Comparison of ENCODE assay signal across 1 cellular context in the genomic region with DNA sequence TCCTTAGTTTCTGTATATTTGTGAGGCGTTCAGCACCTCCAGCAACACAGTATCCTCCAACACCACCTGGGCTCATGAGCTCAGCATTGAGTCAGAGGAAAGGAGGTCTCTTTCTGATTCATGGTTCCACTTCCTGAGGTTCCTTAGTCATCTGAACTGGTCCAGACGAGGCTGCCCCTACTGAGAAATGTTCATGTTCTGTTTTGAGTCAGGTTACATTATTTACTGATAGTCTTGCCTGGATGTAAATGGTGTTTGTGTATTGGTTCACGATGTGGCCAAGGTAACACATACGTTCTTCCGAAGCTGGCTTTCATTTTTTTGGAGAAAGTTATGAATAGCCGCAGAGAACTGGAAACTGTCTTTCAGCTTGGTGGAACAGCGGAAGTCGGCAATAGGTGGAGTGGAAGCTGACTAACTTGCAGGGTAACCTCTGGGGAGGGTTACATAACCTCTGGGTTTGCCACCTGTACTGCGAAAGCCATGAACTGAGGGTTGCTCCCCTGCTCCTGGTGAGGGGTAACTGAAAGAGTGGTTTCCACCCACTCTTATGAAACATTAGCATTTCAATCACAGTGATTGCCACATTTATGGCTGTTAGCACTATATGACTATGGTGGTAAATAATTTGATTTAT.
TF ChIP-seq lines count a peak whose summit lies in the region.

No MANE protein-coding gene starts in this region.

TF ChIP-seq in GM12878, 131 proteins besides CTCF, POLR2A, EP300 and RAD21 (continued from another document and continues in another):
- TF ChIP-seq SUPT20H (IDR thresholded peaks at IDR 0.05; ENCODE audit: borderline replicate concordance, control insufficient read depth, low read depth, low read length) (no peak), HDAC6 (IDR thresholded peaks at IDR 0.05; ENCODE audit: unreplicated experiment) (no peak), RELA (IDR thresholded peaks at IDR 0.05; ENCODE audit: borderline replicate concordance, partially characterized antibody) (no peak), IKZF1 (conservative IDR thresholded peaks at IDR 0.05) (peak; percentile 75), TCF7 (IDR thresholded peaks at IDR 0.05; ENCODE audit: borderline replicate concordance) (peak; percentile 25; the same call in 1 of the 2 replicates), HDAC2 (IDR thresholded peaks at IDR 0.05) (no peak), ETV6 (conservative IDR thresholded peaks at IDR 0.05 in 1 of 2, IDR thresholded peaks at IDR 0.05 in 1 of 2; ENCODE audit: borderline replicate concordance in 1 of 2, low read depth in 1 of 2) (peak in 1 of 2 experiments; percentile 92; a peak in 1 of 4 replicates), MYC (IDR thresholded peaks at IDR 0.05; ENCODE audit: insufficient read depth, insufficient read length, insufficient replicate concordance, low read length, severe bottlenecking) (no peak), ESRRA (IDR thresholded peaks at IDR 0.05; ENCODE audit: low read length) (no peak), SRF (IDR thresholded peaks at IDR 0.05; ENCODE audit: low read depth in 2 of 2, low read length in 2 of 2) (no peak), MEF2B (IDR thresholded peaks at IDR 0.05; ENCODE audit: partially characterized antibody, poor library complexity, severe bottlenecking) (peak; percentile 76), NFYA (IDR thresholded peaks at IDR 0.05; ENCODE audit: borderline replicate concordance, low read depth, low read length) (no peak), CBFB (IDR thresholded peaks at IDR 0.05; ENCODE audit: low read depth) (no peak), ZNF274 (IDR thresholded peaks at IDR 0.05; ENCODE audit: insufficient read depth, insufficient read length) (no peak), RELB (IDR thresholded peaks at IDR 0.05; ENCODE audit: low read depth) (no peak), SPI1 (IDR thresholded peaks at IDR 0.05; ENCODE audit: borderline replicate concordance, insufficient read depth, low read depth, low read length) (peak; percentile 42; the same call in 1 of the 2 replicates), NR2C2 (IDR thresholded peaks at IDR 0.05; ENCODE audit: borderline replicate concordance, control insufficient read depth, insufficient read length, low read depth) (no peak), PBX3 (IDR thresholded peaks at IDR 0.05; ENCODE audit: insufficient replicate concordance, low read depth, low read length) (no peak), DPF2 (IDR thresholded peaks at IDR 0.05) (peak; percentile 55; the same call in 1 of the 2 replicates), SMARCA5 (IDR thresholded peaks at IDR 0.05) (no peak), ZNF622 (IDR thresholded peaks at IDR 0.05) (no peak), SIN3A (IDR thresholded peaks at IDR 0.05; ENCODE audit: low read depth, low read length) (no peak), JUNB (IDR thresholded peaks at IDR 0.05) (peak; percentile 95), BHLHE40 (IDR thresholded peaks at IDR 0.05; ENCODE audit: borderline replicate concordance in 1 of 2, low read depth in 2 of 2, low read length in 1 of 2) (no peak), ZNF217 (IDR thresholded peaks at IDR 0.05) (no peak), EED (IDR thresholded peaks at IDR 0.05; ENCODE audit: low read depth) (peak; percentile 91), ZNF384 (IDR thresholded peaks at IDR 0.05; ENCODE audit: borderline replicate concordance, low read depth, low read length) (no peak), PAX8 (IDR thresholded peaks at IDR 0.05) (no peak), NKRF (conservative IDR thresholded peaks at IDR 0.05) (no peak), NRF1 (conservative IDR thresholded peaks at IDR 0.05; ENCODE audit: low read depth, low read length) (no peak), GABPA (IDR thresholded peaks at IDR 0.05; ENCODE audit: low read depth) (peak; percentile 71), EGR1 (IDR thresholded peaks at IDR 0.05; ENCODE audit: borderline replicate concordance in 1 of 2, low read depth in 2 of 2, low read length in 2 of 2) (peak in 1 of 2 experiments; percentile 64; a peak in 1 of 3 replicates), TBL1XR1 (IDR thresholded peaks at IDR 0.05; ENCODE audit: low read depth, low read length) (no peak; the same call in none of the 2 replicates), ATF3 (IDR thresholded peaks at IDR 0.05; ENCODE audit: borderline replicate concordance, extremely low read depth, low read depth, low read length) (no peak), BMI1 (IDR thresholded peaks at IDR 0.05; ENCODE audit: borderline replicate concordance) (no peak; the same call in 1 of the 2 replicates), REST (IDR thresholded peaks at IDR 0.05; ENCODE audit: low read depth, low read length) (no peak), FOXM1 (IDR thresholded peaks at IDR 0.05; ENCODE audit: low read depth, low read length) (peak; percentile 85), RBBP5 (conservative IDR thresholded peaks at IDR 0.05) (no peak)
- TF ChIP-seq, protein P1, sequence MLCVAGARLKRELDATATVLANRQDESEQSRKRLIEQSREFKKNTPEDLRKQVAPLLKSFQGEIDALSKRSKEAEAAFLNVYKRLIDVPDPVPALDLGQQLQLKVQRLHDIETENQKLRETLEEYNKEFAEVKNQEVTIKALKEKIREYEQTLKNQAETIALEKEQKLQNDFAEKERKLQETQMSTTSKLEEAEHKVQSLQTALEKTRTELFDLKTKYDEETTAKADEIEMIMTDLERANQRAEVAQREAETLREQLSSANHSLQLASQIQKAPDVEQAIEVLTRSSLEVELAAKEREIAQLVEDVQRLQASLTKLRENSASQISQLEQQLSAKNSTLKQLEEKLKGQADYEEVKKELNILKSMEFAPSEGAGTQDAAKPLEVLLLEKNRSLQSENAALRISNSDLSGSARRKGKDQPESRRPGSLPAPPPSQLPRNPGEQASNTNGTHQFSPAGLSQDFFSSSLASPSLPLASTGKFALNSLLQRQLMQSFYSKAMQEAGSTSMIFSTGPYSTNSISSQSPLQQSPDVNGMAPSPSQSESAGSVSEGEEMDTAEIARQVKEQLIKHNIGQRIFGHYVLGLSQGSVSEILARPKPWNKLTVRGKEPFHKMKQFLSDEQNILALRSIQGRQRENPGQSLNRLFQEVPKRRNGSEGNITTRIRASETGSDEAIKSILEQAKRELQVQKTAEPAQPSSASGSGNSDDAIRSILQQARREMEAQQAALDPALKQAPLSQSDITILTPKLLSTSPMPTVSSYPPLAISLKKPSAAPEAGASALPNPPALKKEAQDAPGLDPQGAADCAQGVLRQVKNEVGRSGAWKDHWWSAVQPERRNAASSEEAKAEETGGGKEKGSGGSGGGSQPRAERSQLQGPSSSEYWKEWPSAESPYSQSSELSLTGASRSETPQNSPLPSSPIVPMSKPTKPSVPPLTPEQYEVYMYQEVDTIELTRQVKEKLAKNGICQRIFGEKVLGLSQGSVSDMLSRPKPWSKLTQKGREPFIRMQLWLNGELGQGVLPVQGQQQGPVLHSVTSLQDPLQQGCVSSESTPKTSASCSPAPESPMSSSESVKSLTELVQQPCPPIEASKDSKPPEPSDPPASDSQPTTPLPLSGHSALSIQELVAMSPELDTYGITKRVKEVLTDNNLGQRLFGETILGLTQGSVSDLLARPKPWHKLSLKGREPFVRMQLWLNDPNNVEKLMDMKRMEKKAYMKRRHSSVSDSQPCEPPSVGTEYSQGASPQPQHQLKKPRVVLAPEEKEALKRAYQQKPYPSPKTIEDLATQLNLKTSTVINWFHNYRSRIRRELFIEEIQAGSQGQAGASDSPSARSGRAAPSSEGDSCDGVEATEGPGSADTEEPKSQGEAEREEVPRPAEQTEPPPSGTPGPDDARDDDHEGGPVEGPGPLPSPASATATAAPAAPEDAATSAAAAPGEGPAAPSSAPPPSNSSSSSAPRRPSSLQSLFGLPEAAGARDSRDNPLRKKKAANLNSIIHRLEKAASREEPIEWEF (IDR thresholded peaks at IDR 0.05; ENCODE audit: insufficient replicate concordance, low read depth, low read length), result no peak
- TF ChIP-seq, protein P2, sequence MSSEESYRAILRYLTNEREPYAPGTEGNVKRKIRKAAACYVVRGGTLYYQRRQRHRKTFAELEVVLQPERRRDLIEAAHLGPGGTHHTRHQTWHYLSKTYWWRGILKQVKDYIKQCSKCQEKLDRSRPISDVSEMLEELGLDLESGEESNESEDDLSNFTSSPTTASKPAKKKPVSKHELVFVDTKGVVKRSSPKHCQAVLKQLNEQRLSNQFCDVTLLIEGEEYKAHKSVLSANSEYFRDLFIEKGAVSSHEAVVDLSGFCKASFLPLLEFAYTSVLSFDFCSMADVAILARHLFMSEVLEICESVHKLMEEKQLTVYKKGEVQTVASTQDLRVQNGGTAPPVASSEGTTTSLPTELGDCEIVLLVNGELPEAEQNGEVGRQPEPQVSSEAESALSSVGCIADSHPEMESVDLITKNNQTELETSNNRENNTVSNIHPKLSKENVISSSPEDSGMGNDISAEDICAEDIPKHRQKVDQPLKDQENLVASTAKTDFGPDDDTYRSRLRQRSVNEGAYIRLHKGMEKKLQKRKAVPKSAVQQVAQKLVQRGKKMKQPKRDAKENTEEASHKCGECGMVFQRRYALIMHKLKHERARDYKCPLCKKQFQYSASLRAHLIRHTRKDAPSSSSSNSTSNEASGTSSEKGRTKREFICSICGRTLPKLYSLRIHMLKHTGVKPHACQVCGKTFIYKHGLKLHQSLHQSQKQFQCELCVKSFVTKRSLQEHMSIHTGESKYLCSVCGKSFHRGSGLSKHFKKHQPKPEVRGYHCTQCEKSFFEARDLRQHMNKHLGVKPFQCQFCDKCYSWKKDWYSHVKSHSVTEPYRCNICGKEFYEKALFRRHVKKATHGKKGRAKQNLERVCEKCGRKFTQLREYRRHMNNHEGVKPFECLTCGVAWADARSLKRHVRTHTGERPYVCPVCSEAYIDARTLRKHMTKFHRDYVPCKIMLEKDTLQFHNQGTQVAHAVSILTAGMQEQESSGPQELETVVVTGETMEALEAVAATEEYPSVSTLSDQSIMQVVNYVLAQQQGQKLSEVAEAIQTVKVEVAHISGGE (CRISPR knock-in tag; IDR thresholded peaks at IDR 0.05), result no peak
